ENCODE assay signal across 8 cellular contexts in the genomic region with DNA sequence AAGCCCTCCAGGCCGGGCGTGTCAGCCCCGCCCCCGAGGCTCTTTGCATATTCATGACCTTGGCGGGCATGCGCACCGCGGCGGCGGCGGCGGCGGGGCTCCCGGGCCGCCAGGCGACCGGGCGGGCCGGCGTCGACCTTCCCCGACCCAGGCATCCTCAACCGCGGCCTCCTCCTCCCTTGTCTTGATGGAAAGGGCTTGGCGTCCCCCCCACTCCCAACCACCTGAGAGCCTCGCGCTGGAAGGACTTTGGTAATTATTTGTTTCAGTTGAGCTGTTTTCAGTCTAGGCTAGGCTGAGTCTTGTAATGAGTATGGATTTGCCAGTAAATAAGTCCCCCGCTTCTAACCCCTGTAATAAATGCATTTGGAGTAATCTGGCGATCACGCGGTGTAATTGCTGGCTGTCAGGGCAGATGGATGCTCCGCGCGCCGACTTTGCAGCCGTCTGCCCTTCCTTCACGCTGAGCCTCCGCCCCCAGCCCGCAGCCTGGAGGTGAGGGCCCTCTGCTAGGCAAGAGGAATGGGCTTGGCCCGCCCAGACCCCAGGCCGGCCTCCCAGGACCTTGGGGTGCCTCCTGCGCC. TPM values are rescaled to one million over a fixed set of nuclear protein-coding genes. Genes with fewer than 3 reads are reported as not detected.
A peak's percentile ranks its signal among the peaks of the same experiment; 100 is the strongest.
DNase-seq lines count a peak whose midpoint lies in the region; ATAC-seq and TF ChIP-seq lines count a peak whose summit lies in the region.

No MANE protein-coding gene starts in this region.

- H3K27ac ChIP-seq in fibroblast of lung (ENCODE audit: insufficient read depth, low read length) (no peak overlapping the region), neutrophil (no peak overlapping the region)

- H4K20me1 ChIP-seq in fibroblast of lung (ENCODE audit: control insufficient read depth, extremely low read depth, insufficient read depth, low read length), result no peaks in the 10 kb centered on the region

- no peak overlapping the region for H3K9ac ChIP-seq in fibroblast of lung (ENCODE audit: insufficient read depth, low read length)

- H3K27me3 ChIP-seq in fibroblast of lung (ENCODE audit: control insufficient read depth, insufficient read depth, low read length) (peaks cover 5% of the 10 kb centered on the region), neutrophil (peaks cover 61% of the 10 kb centered on the region)

- H3K4me2 ChIP-seq in fibroblast of lung (ENCODE audit: extremely low read depth, insufficient read depth, low read length), result peak overlapping the region; percentile 53

- H3K9me3 ChIP-seq in fibroblast of lung (ENCODE audit: control insufficient read depth, insufficient read depth, low read depth, low read length) (no peaks in the 10 kb centered on the region), neutrophil (no peaks in the 10 kb centered on the region)

- peak overlapping the region in 3 of 4 experiments; percentile 6 to 52 (median 38) for H3K4me3 ChIP-seq in fibroblast of lung (replicated peaks in 1 of 4; ENCODE audit: control extremely low read depth in 1 of 4, insufficient read depth in 1 of 4, low read depth in 3 of 4, low read length in 4 of 4)
- peak overlapping the region; percentile 24 to 31 for H3K4me3 ChIP-seq in neutrophil (ENCODE audit: low read depth in 1 of 2, low read length in 1 of 2)

- H3K79me2 ChIP-seq in fibroblast of lung (ENCODE audit: control insufficient read depth, insufficient read depth, low read length), result no peaks in the 10 kb centered on the region

- H3K36me3 ChIP-seq in fibroblast of lung (ENCODE audit: control insufficient read depth, insufficient read depth, low read length), result no peaks in the 10 kb centered on the region
- H3K36me3 ChIP-seq in neutrophil, result no peaks in the 10 kb centered on the region

- DNase-seq in G401 (ENCODE audit: low spot score) (peak; percentile 71), NCI-H2081 treated with DMSO at 0.1 percent for 48 hours (lab: John Stamatoyannopoulos, UW) (peak; percentile 75), activated T-cell treated with anti-CD3 and anti-CD28 coated beads for 1 hour (ENCODE audit: low read depth) (peak; percentile 46), fibroblast of lung (ENCODE audit: low read depth in 2 of 2) (peak; percentile 3 to 19), superior temporal gyrus (ENCODE audit: extremely low spot score) (peak; percentile 64), SIG-M5 treated with dmso at 0.1 percent for 504 hours (lab: John Stamatoyannopoulos, UW; ENCODE audit: unreplicated experiment) (no peak)

- TF ChIP-seq CTCF in fibroblast of lung (conservative IDR thresholded peaks at IDR 0.05 in 1 of 2, IDR thresholded peaks at IDR 0.05 in 1 of 2; ENCODE audit: low read depth in 1 of 2, low read length in 2 of 2) (no peak), neutrophil (IDR thresholded peaks at IDR 0.05) (no peak)

- ATAC-seq in GM21528 (IDR thresholded peaks at IDR 0.05; ENCODE audit: low FRiP score, unreplicated experiment), result no peak

- no peak overlapping the region for H2AFZ ChIP-seq in fibroblast of lung (ENCODE audit: low read length)

- in situ Hi-C loops in G401 (cut with HindIII; ENCODE audit: low sequenced_read_pairs), result no loop called here

- H3K4me1 ChIP-seq in fibroblast of lung (ENCODE audit: control insufficient read depth, extremely low read depth, insufficient read depth, low read length), result no peaks in the 10 kb centered on the region
- peaks cover 10 to 12% of the 10 kb centered on the region in 2 experiments for H3K4me1 ChIP-seq in neutrophil (ENCODE audit: control insufficient read depth in 1 of 2, insufficient read depth in 1 of 2, low read depth in 1 of 2, low read length in 1 of 2)

RNA-seq across cellular contexts. Expression of gene FLRT1, which starts 25.2 kb away (rescaled TPM):
- total RNA-seq in G401 (2014; rRNA removed; shearing (Covaris generic)), result not detected in 2 replicates
- total RNA-seq in fibroblast of lung, result 0.17 and 0.26 TPM in 2 replicates
- 0.01 and 0.02 TPM in 2 replicates for polyA plus RNA-seq in fibroblast of lung
- 0.09 and 0.10 TPM in 2 replicates for polyA plus RNA-seq in fibroblast of lung (2012)
- polyA minus RNA-seq in fibroblast of lung (ENCODE audit: low replicate concordance), result 0.20 TPM in 1 of 2 replicates, not detected in the other
